Comparison of ENCODE assay signal across 1 cellular context in the genomic region with DNA sequence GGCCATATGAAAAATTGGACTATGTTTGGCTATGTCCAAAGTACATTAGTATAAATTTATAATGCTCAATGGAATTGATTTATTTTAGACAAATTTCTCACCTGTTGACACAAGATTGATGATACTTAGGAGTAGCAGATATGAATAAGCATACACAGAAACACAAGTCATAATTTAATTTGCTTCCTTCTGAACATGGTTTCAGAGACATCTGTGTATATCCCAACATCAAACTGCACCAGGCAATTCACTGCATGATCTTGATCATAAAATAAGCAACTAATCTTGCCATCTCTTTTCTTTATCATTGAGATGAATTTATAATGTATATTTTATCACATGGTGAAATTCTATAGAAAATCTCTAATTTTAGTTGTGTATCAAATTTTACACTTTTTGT.
TF ChIP-seq lines count a peak whose summit lies in the region.

No MANE protein-coding gene starts in this region.

TF ChIP-seq in GM12878, 131 proteins besides CTCF, POLR2A, EP300 and RAD21:
- TF ChIP-seq, protein P1, sequence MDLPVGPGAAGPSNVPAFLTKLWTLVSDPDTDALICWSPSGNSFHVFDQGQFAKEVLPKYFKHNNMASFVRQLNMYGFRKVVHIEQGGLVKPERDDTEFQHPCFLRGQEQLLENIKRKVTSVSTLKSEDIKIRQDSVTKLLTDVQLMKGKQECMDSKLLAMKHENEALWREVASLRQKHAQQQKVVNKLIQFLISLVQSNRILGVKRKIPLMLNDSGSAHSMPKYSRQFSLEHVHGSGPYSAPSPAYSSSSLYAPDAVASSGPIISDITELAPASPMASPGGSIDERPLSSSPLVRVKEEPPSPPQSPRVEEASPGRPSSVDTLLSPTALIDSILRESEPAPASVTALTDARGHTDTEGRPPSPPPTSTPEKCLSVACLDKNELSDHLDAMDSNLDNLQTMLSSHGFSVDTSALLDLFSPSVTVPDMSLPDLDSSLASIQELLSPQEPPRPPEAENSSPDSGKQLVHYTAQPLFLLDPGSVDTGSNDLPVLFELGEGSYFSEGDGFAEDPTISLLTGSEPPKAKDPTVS (IDR thresholded peaks at IDR 0.05; ENCODE audit: low read depth, low read length), result no peak
- 0 out of 2 replicates have a peak, but pooled peaks have one; percentile 30 for TF ChIP-seq POLR2AphosphoS5 (IDR thresholded peaks at IDR 0.05; ENCODE audit: low read length)
- no peak for TF ChIP-seq CHD1 (IDR thresholded peaks at IDR 0.05; ENCODE audit: low read depth, low read length)
- no peak for TF ChIP-seq PAX8 (IDR thresholded peaks at IDR 0.05)
- TF ChIP-seq BRCA1 (IDR thresholded peaks at IDR 0.05; ENCODE audit: low read depth, low read length), result no peak
- TF ChIP-seq KLF5 (IDR thresholded peaks at IDR 0.05; ENCODE audit: partially characterized antibody), result no peak
